16 cellular contexts compared by ENCODE assay signal in genomic region chrX:100645106-100645505, GRCh38. TPM values are rescaled to one million over a fixed set of nuclear protein-coding genes. Genes with fewer than 3 reads are reported as not detected.
DNase-seq lines count a peak whose midpoint lies in the region; ATAC-seq and TF ChIP-seq lines count a peak whose summit lies in the region.
"Had no signal": no experiment of that assay in that cellular context is flagged by ENCODE, and none has a peak within 500 bp of the region (broad histone marks: within the 10 kb centered on the region; RNA-seq: fewer than 3 reads in every experiment).

No MANE protein-coding gene starts in this region.

- H3K36me3 ChIP-seq in BJ (ENCODE audit: control insufficient read depth, insufficient read depth, low read length) (no peaks in the 10 kb centered on the region), esophagus squamous epithelium (no peaks in the 10 kb centered on the region)

- peak overlapping the region; percentile 45 for H3K4me3 ChIP-seq in BJ (ENCODE audit: low read depth, low read length)
- peak overlapping the region in 3 of 4 donors; percentile 34 to 53 (median 37) for H3K4me3 ChIP-seq in esophagus squamous epithelium

- H3K4me1 ChIP-seq in esophagus squamous epithelium, result peaks cover 0 to 54% (median 16%) of the 10 kb centered on the region in 3 donors

- peak overlapping the region; percentile 26 to 89 (median 78) for H3K27ac ChIP-seq in esophagus squamous epithelium
- H3K27ac ChIP-seq: HL-60 had no signal

- DNase-seq in BJ (ENCODE audit: low read depth) (no peak), RPMI8226 (peak; percentile 21), esophagus squamous epithelium (lab: John Stamatoyannopoulos, UW) (no peak), renal cortical epithelial cell (ENCODE audit: low read depth) (peak; percentile 65), superior temporal gyrus (ENCODE audit: extremely low spot score) (no peak), cortex of kidney (lab: John Stamatoyannopoulos, UW) (no peak), activated gamma-delta T cell (lab: John Stamatoyannopoulos, UW) (no peak)
- DNase-seq: activated CD8-positive, alpha-beta memory T cell treated with anti-CD3 and anti-CD28 coated beads, Interleukin-2, amount 50 U/mL, for 4 hours; amniotic stem cell; C1 segment of cervical spinal cord; GF-D8; natural killer cell; OCI-M1; stimulated activated CD8-positive, alpha-beta memory T cell treated with anti-CD3 and anti-CD28 coated beads, Interleukin-4, amount 100 ng/mL, for 48 hours had no signal

- WGBS in esophagus squamous epithelium, 2 donors, result 39 to 60% methylated on average over 1 to 4 of the region's 4 CpGs

- TF ChIP-seq POLR2A in esophagus squamous epithelium (IDR thresholded peaks at IDR 0.05), result no peak

- ATAC-seq in GM21390 (IDR thresholded peaks at IDR 0.05; ENCODE audit: unreplicated experiment), result no peak
- ATAC-seq: natural killer cell had no signal

- intact Hi-C loops in esophagus squamous epithelium (cut with DNase I), result no loop called here

- H3K9me3 ChIP-seq in esophagus squamous epithelium, result no peaks in the 10 kb centered on the region

- no peak for TF ChIP-seq CTCF in BJ (IDR thresholded peaks at IDR 0.05; ENCODE audit: insufficient read depth, low read depth, low read length)
- no peak for TF ChIP-seq CTCF in esophagus squamous epithelium (IDR thresholded peaks at IDR 0.05)

- H3K27me3 ChIP-seq in BJ (ENCODE audit: control insufficient read depth, insufficient read depth, low read length), result no peaks in the 10 kb centered on the region
- no peaks in the 10 kb centered on the region for H3K27me3 ChIP-seq in esophagus squamous epithelium

- CTCF ChIA-PET in BJ (lab: Yijun Ruan, JAX), result no interaction called here

- POLR2A ChIA-PET in BJ (lab: Charles Lee), result no interaction called here

RNA-seq across cellular contexts. Expression of gene SRPX2, which starts 1.1 kb away (rescaled TPM):
- 47.3 and 52.7 TPM in 2 replicates for polyA plus RNA-seq in BJ (2011; rRNA removed)
- 15.1 and 19.1 TPM in 2 replicates for polyA minus RNA-seq in BJ (2011; rRNA and poly(A)+ RNA removed)
- 10 to 100 TPM; 22.6 to 38.4 (median 25.6) TPM for total RNA-seq in esophagus squamous epithelium
- 20.7 and 29.7 TPM in 2 replicates for total RNA-seq in renal cortical epithelial cell
- total RNA-seq: natural killer cell had no signal

RNA-seq across cellular contexts. Expression of gene TSPAN6, which starts 8.5 kb away (rescaled TPM):
- polyA plus RNA-seq in BJ (2011; rRNA removed), result 8.8 and 19.7 TPM in 2 replicates
- 4.9 and 5.6 TPM in 2 replicates for polyA minus RNA-seq in BJ (2011; rRNA and poly(A)+ RNA removed)
- total RNA-seq in esophagus squamous epithelium, result 10 to 100 TPM; 27.1 to 72.1 (median 37.7) TPM
- total RNA-seq in renal cortical epithelial cell, result 56.6 and 79.7 TPM in 2 replicates
- total RNA-seq: natural killer cell had no signal

Comparison
In these comparisons a context has a peak if more than half of its experiments do, and no peak if none do; other contexts are left out.
1. DNase-seq: peak in RPMI8226 (single experiment) and renal cortical epithelial cell (single experiment); none in BJ (single experiment), esophagus squamous epithelium (single experiment), superior temporal gyrus (single experiment), cortex of kidney (single experiment) and activated gamma-delta T cell (single experiment).